In genomic region chr3:16658004-16658932, GRCh38 we compare ENCODE assay signal across 15 cellular contexts. TPM values are rescaled to one million over a fixed set of nuclear protein-coding genes. Genes with fewer than 3 reads are reported as not detected.
DNase-seq lines count a peak whose midpoint lies in the region; TF ChIP-seq lines count a peak whose summit lies in the region.
"Had no signal": no experiment of that assay in that cellular context is flagged by ENCODE, and none has a peak within 500 bp of the region (broad histone marks: within the 10 kb centered on the region; RNA-seq: fewer than 3 reads in every experiment).

No MANE protein-coding gene starts in this region.

- H3K4me1 ChIP-seq in neuron (ENCODE audit: insufficient read depth, low read length) (peaks cover 16% of the 10 kb centered on the region), PC-9 (replicated peaks; ENCODE audit: insufficient read depth) (peaks cover 13% of the 10 kb centered on the region)
- H3K4me1 ChIP-seq: A549 had no signal

- no peaks in the 10 kb centered on the region for H3K9me2 ChIP-seq in PC-9 (ENCODE audit: insufficient read depth)

- TF ChIP-seq CTCF in brain (conservative IDR thresholded peaks at IDR 0.05): peak; percentile 27 to 50
- no peak for TF ChIP-seq CTCF in PC-9 (conservative IDR thresholded peaks at IDR 0.05)

- no TSS peak for BruUV-seq in PC-9 (replicated peaks; lab: Mats Ljungman, UMichigan)

- H3K4me3 Mint-ChIP-seq in brain: peak overlapping the region in 3 of 5 experiments; percentile 38 to 55 (median 47)
- H3K4me3 Mint-ChIP-seq: naive B cell; T-helper 1 cell treated with Interleukin-12 subunit alpha and Interleukin-12 subunit beta and Interleukin-4 antibody, amounts not matched to agents 30 μg/mL and 1 μg/mL, for 36 hours had no signal

- H3K4me1 Mint-ChIP-seq in brain: peaks cover 28% of the 10 kb centered on the region
- H3K4me1 Mint-ChIP-seq: naive B cell had no signal

- no peaks in the 10 kb centered on the region for H3K79me2 ChIP-seq in PC-9 (ENCODE audit: low read depth)

- no peaks in the 10 kb centered on the region for H3K9me3 ChIP-seq in neuron (ENCODE audit: low read length)
- H3K9me3 ChIP-seq in PC-9 (ENCODE audit: insufficient read depth, low read depth): peaks cover 3% of the 10 kb centered on the region; the same call in 1 of the 2 replicates
- H3K9me3 ChIP-seq: A549 had no signal

- no peaks in the 10 kb centered on the region for H3K36me3 Mint-ChIP-seq in brain

- H3K27me3 ChIP-seq in neuron (ENCODE audit: insufficient read depth, low read length): no peaks in the 10 kb centered on the region
- no peaks in the 10 kb centered on the region for H3K27me3 ChIP-seq in PC-9 (ENCODE audit: insufficient read depth, low read depth)

- no peaks in the 10 kb centered on the region for H3F3A ChIP-seq in PC-9 (ENCODE audit: insufficient read depth, low read depth)

- H3K27ac Mint-ChIP-seq in brain: peak overlapping the region; percentile 20 to 63 (median 53)
- H3K27ac Mint-ChIP-seq: T-helper 1 cell treated with Interleukin-12 subunit alpha and Interleukin-12 subunit beta and Interleukin-4 antibody, amounts not matched to agents 30 μg/mL and 1 μg/mL, for 36 hours had no signal

- no peaks in the 10 kb centered on the region for H4K20me1 ChIP-seq in PC-9 (ENCODE audit: insufficient read depth)

- no peaks in the 10 kb centered on the region for H3K36me3 ChIP-seq in neuron (ENCODE audit: insufficient read depth, low read length)
- H3K36me3 ChIP-seq in PC-9 (ENCODE audit: low read depth): no peaks in the 10 kb centered on the region

- H3K9me3 Mint-ChIP-seq in brain: peaks cover 7 to 13% (median 11%) of the 10 kb centered on the region in 5 experiments

- peak overlapping the region; percentile 4 for H2AFZ ChIP-seq in neuron (ENCODE audit: low read depth, low read length)
- no peak overlapping the region for H2AFZ ChIP-seq in PC-9

- POLR2A ChIA-PET in PC-9 (lab: Charles Lee; ENCODE audit: unreplicated experiment): no interaction called here

- intact Hi-C loops in PC-9 (cut with micrococcal nuclease; ENCODE audit: unreplicated experiment): no loop called here

- no peak overlapping the region for H3K4me2 ChIP-seq in PC-9
- H3K4me2 ChIP-seq: A549 had no signal

- H3K27ac ChIP-seq in PC-9: no peak overlapping the region
- H3K27ac ChIP-seq: A549 had no signal

- CTCF ChIA-PET in PC-9 (lab: Charles Lee): interaction anchor here (0.6 kb wide), 2 partner anchors 33 to 1490 kb away, joined by 3 to 7 read pairs; no protein-coding TSS in a partner anchor

- H3K27me3 Mint-ChIP-seq in brain: peaks cover 4% of the 10 kb centered on the region

- no peak overlapping the region for H3K4me3 ChIP-seq in neuron (ENCODE audit: low read length)
- H3K4me3 ChIP-seq in PC-9: no peak overlapping the region
- H3K4me3 ChIP-seq: A549 had no signal

- DNase-seq in NCI-H2081 (lab: John Stamatoyannopoulos, UW) (peak; percentile 2 to 42), NCI-H2081 treated with DMSO at 0.1 percent for 48 hours (lab: John Stamatoyannopoulos, UW) (no peak), NCI-H2107 (lab: John Stamatoyannopoulos, UW) (peak; percentile 36), NOMO-1 (lab: John Stamatoyannopoulos, UW; ENCODE audit: unreplicated experiment in 2 of 2) (no peak), PC-9 (no peak)
- no peak for DNase-seq in stimulated activated CD4-positive, alpha-beta T cell treated with anti-CD3 and anti-CD28 coated beads, Interleukin-2, amount 100 ng/mL, for 48 hours
- DNase-seq: DMS153; effector CD8-positive, alpha-beta T cell; hypothalamus; naive B cell; NCI-H446 had no signal

RNA-seq across cellular contexts. Expression of gene DAZL, which starts 53.0 kb away (rescaled TPM):
- not detected for polyA plus RNA-seq in brain (ENCODE audit: insufficient read depth, low read depth, low replicate concordance)
- not detected in 2 replicates for total RNA-seq in PC-9 (2021)
- polyA plus RNA-seq: A549 had no signal

Comparison
In these comparisons a context has a peak if more than half of its experiments do, and no peak if none do; other contexts are left out.
1. DNase-seq: peak in NCI-H2081 (2 of 2) and NCI-H2107 (single experiment); none in NCI-H2081 treated with DMSO at 0.1 percent for 48 hours (single experiment), NOMO-1 (0 of 2), stimulated activated CD4-positive, alpha-beta T cell treated with anti-CD3 and anti-CD28 coated beads, Interleukin-2, amount 100 ng/mL, for 48 hours (0 of 2) and PC-9 (0 of 2).